In the genomic region with DNA sequence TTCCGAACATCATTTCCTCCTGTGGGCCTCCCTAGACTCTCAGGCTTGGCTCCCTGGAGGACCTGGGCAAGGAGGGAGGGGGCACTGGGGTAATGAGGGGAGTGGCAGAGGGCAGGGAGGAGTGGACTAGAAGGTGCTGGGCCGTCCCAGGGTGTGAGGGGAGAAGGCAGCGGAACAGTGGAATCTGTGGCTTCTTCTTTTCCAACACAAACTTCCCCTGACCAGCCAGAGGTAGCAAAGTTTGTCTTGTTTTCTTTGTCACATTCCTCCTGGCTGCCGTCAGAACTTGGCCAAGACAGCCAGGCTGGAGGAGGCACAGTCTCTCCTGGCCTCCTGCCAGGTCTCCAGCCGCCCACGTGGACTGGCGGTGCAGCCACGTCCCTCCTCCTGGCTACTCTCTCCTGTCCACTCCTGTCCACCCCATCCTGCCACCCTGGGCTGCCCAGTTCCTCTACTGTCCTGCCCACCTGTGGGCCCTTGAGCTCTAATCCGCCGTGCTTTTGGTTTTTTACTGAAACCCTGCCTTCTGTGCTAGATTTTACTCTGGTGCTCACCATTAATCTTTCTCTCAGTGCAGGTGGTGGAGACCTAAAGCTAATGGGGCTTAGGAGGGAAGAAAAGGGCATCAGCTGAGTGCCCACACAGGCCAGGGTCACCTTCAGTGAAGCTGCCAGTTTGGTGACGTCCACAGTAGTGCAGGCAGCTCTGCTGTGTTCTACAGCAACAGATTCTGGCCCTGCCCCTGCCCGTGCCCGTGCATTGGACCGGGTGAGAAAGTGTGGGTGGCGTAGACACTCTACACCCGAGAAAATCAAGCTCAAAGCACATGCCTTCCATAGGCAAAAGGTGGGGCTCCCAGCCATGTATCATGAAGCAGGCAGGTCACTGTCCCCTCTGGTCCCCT, we compare ENCODE assay signal across 1 cellular context.
TF ChIP-seq lines count a peak whose summit lies in the region.

No MANE protein-coding gene starts in this region.

TF ChIP-seq in SK-N-SH, 30 proteins besides CTCF, POLR2A, EP300 and RAD21 (continued from another document):
- TF ChIP-seq MXI1 (IDR thresholded peaks at IDR 0.05; ENCODE audit: low read depth, low read length) (peak; percentile 30; the same call in 1 of the 2 replicates), RFX5 (IDR thresholded peaks at IDR 0.05; ENCODE audit: low read length) (no peak)
